ENCODE assay signal across 1 cellular context in genomic region chr17:14098246-14098645, GRCh38.
TF ChIP-seq lines count a peak whose summit lies in the region.

No MANE protein-coding gene starts in this region.

TF ChIP-seq in HepG2, 621 proteins besides CTCF, POLR2A, EP300 and RAD21:
- TF ChIP-seq ATF7 (IDR thresholded peaks at IDR 0.05) (no peak), ATF7 (CRISPR knock-in tag; IDR thresholded peaks at IDR 0.05) (no peak), RNF219 (CRISPR knock-in tag; IDR thresholded peaks at IDR 0.05) (no peak), HMGXB4 (CRISPR knock-in tag; IDR thresholded peaks at IDR 0.05; ENCODE audit: borderline replicate concordance in 1 of 2, low read depth in 1 of 2) (no peak), ZFP36L2 (CRISPR knock-in tag; IDR thresholded peaks at IDR 0.05) (no peak), SSRP1 (CRISPR knock-in tag; IDR thresholded peaks at IDR 0.05) (no peak), PBX2 (CRISPR knock-in tag; IDR thresholded peaks at IDR 0.05) (no peak), ZNF354B (CRISPR knock-in tag; IDR thresholded peaks at IDR 0.05) (no peak), NFKBIZ (CRISPR knock-in tag; IDR thresholded peaks at IDR 0.05) (no peak), SP4 (CRISPR knock-in tag; IDR thresholded peaks at IDR 0.05) (no peak), ZNF784 (CRISPR knock-in tag; IDR thresholded peaks at IDR 0.05; ENCODE audit: borderline replicate concordance) (no peak)
